Comparison of ENCODE assay signal across 22 cellular contexts in the genomic region with DNA sequence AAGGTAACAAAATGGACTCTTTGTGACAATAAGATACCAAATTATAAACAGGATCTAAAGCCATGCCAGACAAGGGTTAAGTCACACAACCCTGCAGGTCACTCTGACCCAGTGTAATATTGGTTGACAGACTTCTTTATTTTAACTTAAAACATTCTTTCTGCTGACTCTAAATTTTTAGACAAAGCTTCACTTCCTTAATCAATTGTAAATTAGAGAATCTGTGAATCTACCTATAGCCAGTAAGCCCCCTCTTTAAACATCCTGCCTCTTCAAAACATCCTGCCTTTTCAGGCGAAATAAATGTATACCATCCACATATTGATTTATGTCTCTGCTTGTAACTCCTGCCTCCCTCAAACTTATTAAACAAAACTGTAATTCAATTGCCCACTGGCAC.
"Had no signal": no experiment of that assay in that cellular context is flagged by ENCODE, and none has a peak within 500 bp of the region (broad histone marks: within the 10 kb centered on the region; RNA-seq: fewer than 3 reads in every experiment).

No MANE protein-coding gene starts in this region.

- H3K4me1 Mint-ChIP-seq: IgD-negative memory B cell, T-cell had no signal

- H3K9ac ChIP-seq: SK-N-SH had no signal

- H3K4me3 Mint-ChIP-seq: IgD-negative memory B cell, T-cell had no signal

- DNase-seq: KBM-7, MG63, NCI-H1092, NCI-H1436, NCI-H187, NCI-H2029, NCI-H2081 treated with DMSO at 0.1 percent for 48 hours, NCI-H2171, NCI-H226, NCI-H446, NCI-H510A, NCI-H524 treated with DMSO at 0.1 percent for 48 hours, NCI-H69, NCI-H774, SHP77, SK-N-SH, SW 1271, T-cell had no signal

- H3K27ac ChIP-seq: RWPE1 had no signal

- H3K9me2 ChIP-seq: SK-N-SH had no signal

- FAIRE-seq: HepG2 had no signal

- ATAC-seq: HepG2, Panc1, T-cell had no signal

- H3K9me3 ChIP-seq: MG63, SK-N-SH had no signal

- H3K4me2 ChIP-seq: SK-N-SH had no signal

- H3K27me3 Mint-ChIP-seq: IgD-negative memory B cell, T-cell had no signal

- H3K9me3 Mint-ChIP-seq: IgD-negative memory B cell, T-cell had no signal

- H3K4me3 ChIP-seq: MG63 had no signal

- H3K27ac Mint-ChIP-seq: IgD-negative memory B cell, T-cell had no signal

- H3K27me3 ChIP-seq: MG63 had no signal
